Comparison of ENCODE assay signal across 17 cellular contexts in the genomic region with DNA sequence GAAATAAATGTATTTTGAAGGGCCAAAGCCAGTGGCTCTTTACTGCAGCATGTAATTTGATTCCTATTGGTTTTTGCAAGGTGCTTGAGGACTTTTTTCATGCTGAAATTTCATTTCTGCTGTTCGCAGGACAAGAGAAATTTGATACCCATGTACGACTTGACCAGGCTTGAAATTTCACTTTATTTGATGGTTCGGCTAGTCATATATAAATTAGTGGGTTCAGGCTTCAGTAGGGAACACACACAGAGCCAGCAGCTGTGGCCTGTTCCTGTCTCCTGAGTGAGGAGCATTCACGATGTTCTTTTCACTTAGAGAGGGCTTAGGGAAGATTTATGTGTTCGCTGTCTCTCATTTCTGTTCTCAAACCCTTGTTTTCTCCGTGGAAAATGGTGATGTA.
"Had no signal": no experiment of that assay in that cellular context is flagged by ENCODE, and none has a peak within 500 bp of the region (broad histone marks: within the 10 kb centered on the region; RNA-seq: fewer than 3 reads in every experiment).

No MANE protein-coding gene starts in this region.

- H3K4me2 ChIP-seq: hepatocyte had no signal

- FAIRE-seq: keratinocyte had no signal

- H3K27me3 ChIP-seq: hepatocyte, left lung, thyroid gland had no signal

- ATAC-seq: activated CD4-positive, CD25-positive, alpha-beta regulatory T cell treated with anti-CD3 and anti-CD28 coated beads, Interleukin-2, amount 50 U/mL, for 24 hours; activated naive CD8-positive, alpha-beta T cell treated with anti-CD3 and anti-CD28 coated beads, Interleukin-2, amount 50 U/mL, for 24 hours; activated T-helper 17 cell treated with anti-CD3 and anti-CD28 coated beads, Interleukin-2, amount 50 U/mL, for 72 hours; left lung; natural killer cell treated with Interleukin-12 subunit alpha and Interleukin-12 subunit beta and Interleukin-15 and Interleukin-18, amount 100 ng/mL, for 72 hours; stimulated activated naive B cell treated with anti-CD40 and anti-IgM and Interleukin-4, amounts not matched to agents 10 μg/mL and 1 μg/mL and 100 μg/mL, for 72 hours had no signal

- DNase-seq: activated naive CD4-positive, alpha-beta T cell treated with anti-CD3 and anti-CD28 coated beads for 36 hours; activated naive CD8-positive, alpha-beta T cell treated with anti-CD3 and anti-CD28 coated beads, Interleukin-2, amount 50 U/mL, for 24 hours; activated T-cell treated with anti-CD3 and anti-CD28 coated beads for 4 hours; aorta; erythroblast; left lung; nucleus accumbens; posterior cingulate gyrus; stimulated activated CD4-positive, alpha-beta T cell treated with anti-CD3 and anti-CD28 coated beads, Interleukin-2, amount 100 ng/mL, for 48 hours; stimulated activated naive B cell treated with anti-CD40 and anti-IgM and Interleukin-4, amounts not matched to agents 10 μg/mL and 1 μg/mL and 100 μg/mL, for 72 hours; T1000; thyroid gland had no signal

- H3K36me3 ChIP-seq: left lung, thyroid gland had no signal

- H3K4me3 ChIP-seq: hepatocyte, left lung, thyroid gland had no signal

- H3K79me2 ChIP-seq: hepatocyte had no signal

- H2AFZ ChIP-seq: hepatocyte had no signal

- H3K9me3 ChIP-seq: left lung, thyroid gland had no signal

- H3K27ac ChIP-seq: hepatocyte, left lung, thyroid gland had no signal
